In the genomic region with DNA sequence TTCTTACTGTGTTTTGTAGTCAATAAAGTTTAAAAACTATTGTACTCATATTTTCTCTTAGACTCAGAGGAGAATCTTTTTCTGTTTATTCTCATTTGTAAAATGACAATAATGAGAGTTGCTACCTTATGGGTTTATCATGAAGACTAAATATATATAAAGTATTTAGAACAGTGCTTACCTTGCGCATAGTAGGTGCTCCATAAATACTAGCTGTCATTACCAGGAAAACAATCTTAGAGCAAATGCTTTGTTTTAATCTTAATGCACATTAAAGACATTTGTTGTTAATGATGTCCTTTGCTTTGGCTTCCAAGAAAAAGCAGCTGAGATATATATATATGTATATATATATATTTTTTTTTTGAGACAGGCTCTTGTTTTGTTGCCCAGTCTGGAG, we compare ENCODE assay signal across 34 cellular contexts.
"Had no signal": no experiment of that assay in that cellular context is flagged by ENCODE, and none has a peak within 500 bp of the region (broad histone marks: within the 10 kb centered on the region; RNA-seq: fewer than 3 reads in every experiment).

No MANE protein-coding gene starts in this region.

- DNase-seq: activated effector memory CD4-positive, alpha-beta T cell treated with anti-CD3 and anti-CD28 coated beads, Interleukin-2, amount 50 U/mL, for 16 hours; activated effector memory CD4-positive, alpha-beta T cell treated with Interleukin-2 at 50 U/mL for 16 hours; activated gamma-delta T cell; activated gamma-delta T cell treated with Interleukin-2 at 50 U/mL for 16 hours; activated naive CD4-positive, alpha-beta T cell; activated naive CD4-positive, alpha-beta T cell treated with anti-CD3 and anti-CD28 coated beads for 36 hours; activated naive CD4-positive, alpha-beta T cell treated with anti-CD3 and anti-CD28 coated beads, Interleukin-2, amount 10 ng/mL, durations not matched to agents 7 days and 5 days; activated naive CD4-positive, alpha-beta T cell treated with anti-CD3 and anti-CD28 coated beads, Interleukin-2, amount 50 U/mL, for 16 hours; activated naive CD4-positive, alpha-beta T cell treated with Interleukin-2 at 50 U/mL for 16 hours; activated naive CD8-positive, alpha-beta T cell treated with anti-CD3 and anti-CD28 coated beads for 36 hours; activated naive CD8-positive, alpha-beta T cell treated with anti-CD3 and anti-CD28 coated beads, Interleukin-2, amount 10 ng/mL, durations not matched to agents 7 days and 5 days; activated naive CD8-positive, alpha-beta T cell treated with anti-CD3 and anti-CD28 coated beads, Interleukin-2, amount 50 U/mL, for 24 hours; activated T-cell treated with anti-CD3 and anti-CD28 coated beads, Interleukin-2, amount 50 U/mL, for 1 hour; activated T-cell treated with anti-CD3 and anti-CD28 coated beads, Interleukin-2, amount 50 U/mL, for 24 hours; activated T-cell treated with anti-CD3 and anti-CD28 coated beads, Interleukin-2, amount 50 U/mL, for 4 hours; activated T-cell treated with anti-CD3 and anti-CD28 coated beads, Interleukin-2, amount 50 U/mL, for 48 hours; activated T-cell treated with anti-CD3 and anti-CD28 coated beads, Interleukin-2, amount 50 U/mL, for 72 hours; adrenal gland; amniotic stem cell; amygdala; anterior cingulate cortex; aorta; body of pancreas; brain microvascular endothelial cell; caudate nucleus; central memory CD4-positive, alpha-beta T cell; cerebellar nuclear complex had no signal

- ATAC-seq: activated naive CD4-positive, alpha-beta T cell treated with anti-CD3 and anti-CD28 coated beads, Interleukin-2, amount 50 U/mL, for 72 hours; activated naive CD8-positive, alpha-beta T cell treated with anti-CD3 and anti-CD28 coated beads, Interleukin-2, amount 50 U/mL, for 24 hours; activated T-cell treated with anti-CD3 and anti-CD28 coated beads, Interleukin-2, amount 50 U/mL, for 4 hours; activated T-cell treated with anti-CD3 and anti-CD28 coated beads, Interleukin-2, amount 50 U/mL, for 72 hours; activated T-helper 17 cell treated with anti-CD3 and anti-CD28 coated beads, Interleukin-2, amount 50 U/mL, for 72 hours; body of pancreas had no signal

- H3K27ac ChIP-seq: adrenal gland, ascending aorta, body of pancreas, brain microvascular endothelial cell, breast epithelium, cardiac muscle cell had no signal

- H3K27me3 ChIP-seq: adrenal gland, ascending aorta, body of pancreas, brain microvascular endothelial cell, breast epithelium, cardiac muscle cell had no signal

- FAIRE-seq: astrocyte, bronchial epithelial cell had no signal

- H3K36me3 ChIP-seq: adrenal gland, breast epithelium, cardiac muscle cell had no signal

- H3K4me3 ChIP-seq: adrenal gland, ascending aorta, body of pancreas, breast epithelium, cardiac muscle cell had no signal

- H3K9me3 ChIP-seq: adrenal gland, ascending aorta, body of pancreas, breast epithelium had no signal

- H3K4me1 ChIP-seq: ascending aorta, body of pancreas, breast epithelium had no signal
